ENCODE assay signal across 2 cellular contexts in genomic region chr22:50627452-50627913, GRCh38.
A peak's percentile ranks its signal among the peaks of the same experiment; 100 is the strongest.
TF ChIP-seq lines count a peak whose summit lies in the region.

No MANE protein-coding gene starts in this region.

TF ChIP-seq in GM23338, 12 proteins besides CTCF, POLR2A, EP300 and RAD21 (continued from another document):
- TF ChIP-seq ZNF331 (CRISPR knock-in tag; IDR thresholded peaks at IDR 0.05; ENCODE audit: low read depth) (no peak), CREB1 (CRISPR knock-in tag; IDR thresholded peaks at IDR 0.05; ENCODE audit: low read depth) (no peak), ZNF114 (CRISPR knock-in tag; IDR thresholded peaks at IDR 0.05) (no peak), STAT1 (IDR thresholded peaks at IDR 0.05; ENCODE audit: unreplicated experiment) (no peak), REST (IDR thresholded peaks at IDR 0.05; ENCODE audit: unreplicated experiment) (no peak), EZH2 (IDR thresholded peaks at IDR 0.05; ENCODE audit: low read depth, unreplicated experiment) (no peak), EZH2phosphoT487 (IDR thresholded peaks at IDR 0.05; ENCODE audit: unreplicated experiment) (no peak), POLR2AphosphoS5 (IDR thresholded peaks at IDR 0.05; ENCODE audit: low read depth) (no peak), ZNF462 (CRISPR knock-in tag; IDR thresholded peaks at IDR 0.05) (no peak), NANOG (IDR thresholded peaks at IDR 0.05; ENCODE audit: borderline replicate concordance) (no peak), ETS1 (IDR thresholded peaks at IDR 0.05) (no peak)

TF ChIP-seq in SK-N-SH, 30 proteins besides CTCF, POLR2A, EP300 and RAD21 (continued from another document):
- TF ChIP-seq MAX (IDR thresholded peaks at IDR 0.05; ENCODE audit: low read depth) (peak; percentile 50; the same call in 1 of the 2 replicates), SMC3 (IDR thresholded peaks at IDR 0.05; ENCODE audit: low read depth, low read length) (no peak), FOSL2 (IDR thresholded peaks at IDR 0.05; ENCODE audit: borderline replicate concordance, low read depth) (no peak), RXRA (IDR thresholded peaks at IDR 0.05; ENCODE audit: borderline replicate concordance, low read depth) (no peak), NFIC (IDR thresholded peaks at IDR 0.05; ENCODE audit: borderline replicate concordance) (no peak)
